ENCODE assay signal across 8 cellular contexts in the genomic region with DNA sequence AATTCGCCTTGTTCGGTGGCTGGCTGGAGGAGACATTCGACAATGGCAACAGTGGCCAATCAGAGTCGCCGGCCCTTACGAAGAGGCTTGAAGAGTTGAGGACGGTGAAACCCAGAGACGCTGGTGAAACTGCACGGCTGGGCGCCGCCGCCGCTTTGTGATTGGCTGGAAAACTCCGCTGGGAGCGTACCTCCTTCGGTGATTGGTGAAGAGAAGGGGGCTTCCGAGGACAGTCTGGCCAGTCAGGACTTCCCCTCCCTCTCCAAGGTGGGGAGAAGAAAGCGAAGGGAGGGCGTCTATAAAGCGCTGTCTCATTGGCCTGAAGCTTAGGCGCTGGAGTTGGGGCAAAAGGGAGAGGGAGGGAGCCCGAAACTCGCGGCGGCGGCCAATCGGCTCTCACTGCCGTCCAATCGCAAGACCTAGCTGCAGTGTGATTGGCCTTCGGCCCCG. TPM values are rescaled to one million over a fixed set of nuclear protein-coding genes. Genes with fewer than 3 reads are reported as not detected.
DNase-seq lines count a peak whose midpoint lies in the region; ATAC-seq, FAIRE-seq and TF ChIP-seq lines count a peak whose summit lies in the region.

No MANE protein-coding gene starts in this region.

- no TSS peak for BruUV-seq in endothelial cell of umbilical vein (replicated peaks; lab: Mats Ljungman, UMichigan)

- peaks cover 6% of the 10 kb centered on the region for H3K27me3 Mint-ChIP-seq in CD4-positive, CD25-positive, alpha-beta regulatory T cell
- H3K27me3 Mint-ChIP-seq in stimulated activated naive B cell treated with anti-CD40 and anti-IgM and Interleukin-4, amounts not matched to agents 10 μg/mL and 1 μg/mL and 100 μg/mL, for 72 hours: no peaks in the 10 kb centered on the region

- peak; percentile 70 to 75 for ATAC-seq in CD4-positive, CD25-positive, alpha-beta regulatory T cell (ENCODE audit: low read depth in 2 of 2)
- ATAC-seq in GM19035 (IDR thresholded peaks at IDR 0.05; ENCODE audit: unreplicated experiment) (peak; percentile 66), HG03175 (IDR thresholded peaks at IDR 0.05; ENCODE audit: unreplicated experiment) (peak; percentile 72)
- peak; percentile 72 for ATAC-seq in stimulated activated naive B cell treated with anti-CD40 and anti-IgM and Interleukin-4, amounts not matched to agents 10 μg/mL and 1 μg/mL and 100 μg/mL, for 72 hours (replicated peaks)

- dilution Hi-C loops in endothelial cell of umbilical vein (cut with MboI; ENCODE audit: extremely low pct_ligation_motif_present, low sequenced_read_pairs): no loop called here

- DNase-seq in CD4-positive, CD25-positive, alpha-beta regulatory T cell: peak; percentile 99 to 100 (median 100)
- DNase-seq in NCI-H2196 (lab: John Stamatoyannopoulos, UW; ENCODE audit: unreplicated experiment): peak; percentile 100
- peak; percentile 100 for DNase-seq in endothelial cell of umbilical vein (ENCODE audit: low read depth, low spot score)
- DNase-seq in mesendoderm: peak; percentile 100
- peak; percentile 100 for DNase-seq in stimulated activated naive B cell treated with anti-CD40 and anti-IgM and Interleukin-4, amounts not matched to agents 10 μg/mL and 1 μg/mL and 100 μg/mL, for 72 hours

- H2BK120ac ChIP-seq in mesendoderm (ENCODE audit: low read depth, low read length): no peak overlapping the region

- CTCF ChIA-PET in endothelial cell of umbilical vein (lab: Charles Lee): interaction anchor here (0.6 to 1.7 kb wide), 9 partner anchors 14 to 464 kb away, joined by 3 to 16 read pairs (median 3); no protein-coding TSS in a partner anchor

- no peaks in the 10 kb centered on the region for H3K27me3 ChIP-seq in CD4-positive, CD25-positive, alpha-beta regulatory T cell (ENCODE audit: control insufficient read depth, insufficient read depth, low read length)
- H3K27me3 ChIP-seq in endothelial cell of umbilical vein (ENCODE audit: control insufficient read depth in 2 of 2, insufficient read depth in 2 of 2, low read length in 2 of 2): no peaks in the 10 kb centered on the region
- H3K27me3 ChIP-seq in mesendoderm (ENCODE audit: insufficient read depth, low read length, poor library complexity): no peaks in the 10 kb centered on the region

- intact Hi-C loops in endothelial cell of umbilical vein (cut with micrococcal nuclease): loop anchor here (1.0 to 5.0 kb wide), 12 partner anchors 58 to 626 kb away; partner anchors contain the start of genes LRRC58 and POGLUT1

- no peaks in the 10 kb centered on the region for H3K36me3 ChIP-seq in CD4-positive, CD25-positive, alpha-beta regulatory T cell (ENCODE audit: control insufficient read depth, insufficient read depth, low read length)
- H3K36me3 ChIP-seq in endothelial cell of umbilical vein (ENCODE audit: control insufficient read depth in 2 of 2, extremely low read depth in 1 of 2, insufficient read depth in 2 of 2, low read length in 2 of 2) (no peaks in the 10 kb centered on the region), mesendoderm (ENCODE audit: control insufficient read depth, insufficient read depth, low read length) (no peaks in the 10 kb centered on the region)

- peak; percentile 99 for FAIRE-seq in endothelial cell of umbilical vein (lab: Jason Lieb, UNC)

- H3K79me2 ChIP-seq in endothelial cell of umbilical vein (ENCODE audit: control insufficient read depth, insufficient read depth, low read length): peaks cover 51% of the 10 kb centered on the region
- peaks cover 41% of the 10 kb centered on the region for H3K79me2 ChIP-seq in mesendoderm (ENCODE audit: control insufficient read depth, insufficient read depth, low read length)

- H3K4ac ChIP-seq in mesendoderm (ENCODE audit: low read depth, low read length): no peak overlapping the region

- peaks cover 11 to 32% (median 21%) of the 10 kb centered on the region in 4 donors for H3K4me1 Mint-ChIP-seq in CD4-positive, CD25-positive, alpha-beta regulatory T cell
- peaks cover 3 to 24% of the 10 kb centered on the region in 2 donors for H3K4me1 Mint-ChIP-seq in stimulated activated naive B cell treated with anti-CD40 and anti-IgM and Interleukin-4, amounts not matched to agents 10 μg/mL and 1 μg/mL and 100 μg/mL, for 72 hours

- H2AK5ac ChIP-seq in mesendoderm (ENCODE audit: low read length): no peak overlapping the region

- H3K4me2 ChIP-seq in endothelial cell of umbilical vein (ENCODE audit: insufficient read depth, low read length) (no peak overlapping the region), mesendoderm (ENCODE audit: low read length) (no peak overlapping the region)

- H3K4me3 ChIP-seq in CD4-positive, CD25-positive, alpha-beta regulatory T cell (ENCODE audit: low read depth, low read length): peak overlapping the region; percentile 61
- H3K4me3 ChIP-seq in WI38 (ENCODE audit: low read depth, low read length): peak overlapping the region; percentile 91
- H3K4me3 ChIP-seq in endothelial cell of umbilical vein (replicated peaks in 1 of 3; ENCODE audit: insufficient read depth in 1 of 3, low read depth in 1 of 3, low read length in 3 of 3): peak overlapping the region; percentile 35 to 96 (median 78)
- H3K4me3 ChIP-seq in mesendoderm (ENCODE audit: low read length): peak overlapping the region; percentile 68

- H2AFZ ChIP-seq in endothelial cell of umbilical vein (ENCODE audit: low read depth, low read length): no peak overlapping the region

- H3K18ac ChIP-seq in mesendoderm (ENCODE audit: low read length): no peak overlapping the region

- peaks cover 44% of the 10 kb centered on the region for H3K4me1 ChIP-seq in CD4-positive, CD25-positive, alpha-beta regulatory T cell (ENCODE audit: control insufficient read depth, insufficient read depth, low read length, poor library complexity, severe bottlenecking)
- peaks cover 27% of the 10 kb centered on the region for H3K4me1 ChIP-seq in endothelial cell of umbilical vein (ENCODE audit: control insufficient read depth, extremely low read depth, insufficient read depth, low read length)
- H3K4me1 ChIP-seq in mesendoderm (ENCODE audit: control insufficient read depth, low read depth, low read length): peaks cover 6% of the 10 kb centered on the region

- no peak overlapping the region for H3K4me3 Mint-ChIP-seq in CD4-positive, CD25-positive, alpha-beta regulatory T cell
- H3K4me3 Mint-ChIP-seq in stimulated activated naive B cell treated with anti-CD40 and anti-IgM and Interleukin-4, amounts not matched to agents 10 μg/mL and 1 μg/mL and 100 μg/mL, for 72 hours: no peak overlapping the region

- H3K9me3 Mint-ChIP-seq in CD4-positive, CD25-positive, alpha-beta regulatory T cell: no peaks in the 10 kb centered on the region
- no peaks in the 10 kb centered on the region for H3K9me3 Mint-ChIP-seq in stimulated activated naive B cell treated with anti-CD40 and anti-IgM and Interleukin-4, amounts not matched to agents 10 μg/mL and 1 μg/mL and 100 μg/mL, for 72 hours

- TF ChIP-seq CTCF in WI38 (IDR thresholded peaks at IDR 0.05; ENCODE audit: low read depth, low read length) (no peak), endothelial cell of umbilical vein (IDR thresholded peaks at IDR 0.05; ENCODE audit: extremely low read depth in 1 of 2, insufficient read depth in 1 of 2, low read depth in 1 of 2, low read length in 2 of 2) (no peak)

- peak overlapping the region; percentile 100 for H3K27ac ChIP-seq in CD4-positive, CD25-positive, alpha-beta regulatory T cell (ENCODE audit: insufficient read depth, low read length, poor library complexity, severe bottlenecking)
- peak overlapping the region; percentile 99 for H3K27ac ChIP-seq in endothelial cell of umbilical vein (ENCODE audit: insufficient read depth, low read depth, low read length)
- peak overlapping the region; percentile 100 for H3K27ac ChIP-seq in mesendoderm (ENCODE audit: low read depth, low read length)

- no peaks in the 10 kb centered on the region for H3K9me3 ChIP-seq in CD4-positive, CD25-positive, alpha-beta regulatory T cell (ENCODE audit: control insufficient read depth in 2 of 2, low read length in 2 of 2)
- no peaks in the 10 kb centered on the region for H3K9me3 ChIP-seq in endothelial cell of umbilical vein (replicated peaks; ENCODE audit: control insufficient read depth, insufficient read depth, low read length)

- H2BK5ac ChIP-seq in mesendoderm (ENCODE audit: low read length): no peak overlapping the region

- peaks cover 4% of the 10 kb centered on the region for H3K79me1 ChIP-seq in mesendoderm (ENCODE audit: low read length)

- H3K9ac ChIP-seq in endothelial cell of umbilical vein (replicated peaks; ENCODE audit: extremely low read depth, insufficient read depth, low read length) (peak overlapping the region; percentile 100), mesendoderm (ENCODE audit: low read length) (peak overlapping the region; percentile 100)

- no CpG with 5 or more reads among the region's 31 CpGs for WGBS in mesendoderm (ENCODE audit: extremely low coverage, insufficient coverage, low lambda C conversion rate)

- TF ChIP-seq POLR2A in endothelial cell of umbilical vein (IDR thresholded peaks at IDR 0.05; ENCODE audit: low read depth, low read length): no peak

- H4K8ac ChIP-seq in mesendoderm (ENCODE audit: low read depth, low read length): no peak overlapping the region

- no peak overlapping the region for H4K5ac ChIP-seq in mesendoderm (ENCODE audit: low read length)

- no peak overlapping the region for H2BK15ac ChIP-seq in mesendoderm (replicated peaks; ENCODE audit: low read depth)

- peak overlapping the region; percentile 99 for H3K56ac ChIP-seq in mesendoderm (ENCODE audit: low read length)

- POLR2A ChIA-PET in endothelial cell of umbilical vein (lab: Charles Lee): interaction anchor here (0.6 to 3.3 kb wide), 11 partner anchors 17 to 853 kb away, joined by 3 to 37 read pairs (median 4); no protein-coding TSS in a partner anchor

- no peaks in the 10 kb centered on the region for H3K9me1 ChIP-seq in endothelial cell of umbilical vein (replicated peaks; ENCODE audit: control insufficient read depth, extremely low read depth, insufficient read depth, low read length)

- no peak overlapping the region for H3K23ac ChIP-seq in mesendoderm (ENCODE audit: low read length)

- H4K20me1 ChIP-seq in endothelial cell of umbilical vein (replicated peaks; ENCODE audit: control insufficient read depth, extremely low read depth, insufficient read depth, low read length): peaks cover 16% of the 10 kb centered on the region

- H3K36me3 Mint-ChIP-seq in CD4-positive, CD25-positive, alpha-beta regulatory T cell: no peaks in the 10 kb centered on the region
- H3K36me3 Mint-ChIP-seq in stimulated activated naive B cell treated with anti-CD40 and anti-IgM and Interleukin-4, amounts not matched to agents 10 μg/mL and 1 μg/mL and 100 μg/mL, for 72 hours: peaks cover 12 to 19% of the 10 kb centered on the region in 2 donors

- H3K27ac Mint-ChIP-seq in CD4-positive, CD25-positive, alpha-beta regulatory T cell: peak overlapping the region in 1 of 3 donors; percentile 99
- H3K27ac Mint-ChIP-seq in stimulated activated naive B cell treated with anti-CD40 and anti-IgM and Interleukin-4, amounts not matched to agents 10 μg/mL and 1 μg/mL and 100 μg/mL, for 72 hours: no peak overlapping the region

RNA-seq across cellular contexts. Expression of gene GSK3B, which starts 0.6 kb away (rescaled TPM):
- total RNA-seq in CD4-positive, CD25-positive, alpha-beta regulatory T cell: 45.4 TPM
- 10 to 100 TPM; 12.9 to 15.9 (median 14.9) TPM for polyA plus RNA-seq in CD4-positive, CD25-positive, alpha-beta regulatory T cell
- 50.1 and 52.0 TPM in 2 replicates for total RNA-seq in endothelial cell of umbilical vein
- polyA plus RNA-seq in endothelial cell of umbilical vein: 19.2 and 22.1 TPM in 2 replicates
- 20.8 and 21.9 TPM in 2 replicates for polyA plus RNA-seq in endothelial cell of umbilical vein (2011; cell fraction: cytosol; rRNA removed)
- 21.7 and 25.9 TPM in 2 replicates for polyA plus RNA-seq in endothelial cell of umbilical vein (2011; cell fraction: nucleus; rRNA removed)
- 24.3 and 30.9 TPM in 2 replicates for polyA plus RNA-seq in endothelial cell of umbilical vein (2012)
- 73.4 and 78.2 TPM in 2 replicates for polyA minus RNA-seq in endothelial cell of umbilical vein
- polyA minus RNA-seq in endothelial cell of umbilical vein (2011; cell fraction: cytosol; rRNA and poly(A)+ RNA removed): 54.5 TPM
- 82.8 and 112 TPM in 2 replicates for polyA minus RNA-seq in endothelial cell of umbilical vein (2011; cell fraction: nucleus; rRNA and poly(A)+ RNA removed)
- polyA plus RNA-seq in mesendoderm (2013, experiment 1 of 2): 41.0 TPM
- polyA plus RNA-seq in mesendoderm (2013, experiment 2 of 2): 43.6 TPM

Comparison
In these comparisons a context has a peak if more than half of its experiments do, and no peak if none do; other contexts are left out.
1. Peak in every context shown above with its lines: DNase-seq, ATAC-seq, H3K4me3 ChIP-seq and H3K27ac ChIP-seq.